ENCODE assay signal across 14 cellular contexts in genomic region chr5:116759860-116760644, GRCh38.
DNase-seq lines count a peak whose midpoint lies in the region; TF ChIP-seq lines count a peak whose summit lies in the region.
"Had no signal": no experiment of that assay in that cellular context is flagged by ENCODE, and none has a peak within 500 bp of the region (broad histone marks: within the 10 kb centered on the region; RNA-seq: fewer than 3 reads in every experiment).

No MANE protein-coding gene starts in this region.

- CTCF ChIA-PET in mammary epithelial cell (lab: Charles Lee; ENCODE audit: low non-redundant PET): no interaction called here
- CTCF ChIA-PET in activated CD4-positive, alpha-beta memory T cell treated with anti-CD3 and anti-CD28 coated beads for 36 hours (lab: Charles Lee): no interaction called here

- no peaks in the 10 kb centered on the region for H3K79me2 ChIP-seq in fibroblast of lung (ENCODE audit: control insufficient read depth, insufficient read depth, low read length)
- no peaks in the 10 kb centered on the region for H3K79me2 ChIP-seq in mammary epithelial cell (ENCODE audit: insufficient read depth, low read length)

- H3K36me3 ChIP-seq in H7 (replicated peaks; ENCODE audit: control insufficient read depth, insufficient read depth, low read length): no peaks in the 10 kb centered on the region
- H3K36me3 ChIP-seq in fibroblast of lung (ENCODE audit: control insufficient read depth, insufficient read depth, low read length): no peaks in the 10 kb centered on the region
- H3K36me3 ChIP-seq in mammary epithelial cell (ENCODE audit: insufficient read depth, low read length): no peaks in the 10 kb centered on the region
- H3K36me3 ChIP-seq: HAP-1, MG63 had no signal

- H3K27ac ChIP-seq in fibroblast of lung (ENCODE audit: insufficient read depth, low read length): no peak overlapping the region
- H3K27ac ChIP-seq in mammary epithelial cell (ENCODE audit: insufficient read depth, low read depth, low read length): no peak overlapping the region
- H3K27ac ChIP-seq: C4-2B had no signal

- BruUV-seq in mammary epithelial cell (replicated peaks; lab: Mats Ljungman, UMichigan): no TSS peak

- H3K4me1 ChIP-seq in fibroblast of lung (ENCODE audit: control insufficient read depth, extremely low read depth, insufficient read depth, low read length) (no peaks in the 10 kb centered on the region), mammary epithelial cell (ENCODE audit: insufficient read depth, low read length) (peaks cover 4% of the 10 kb centered on the region)
- H3K4me1 ChIP-seq: HAP-1 had no signal

- intact Hi-C loops in posterior vena cava (cut with DNase I) (no loop called here), mammary epithelial cell (cut with micrococcal nuclease) (no loop called here)
- intact Hi-C loops in activated CD4-positive, alpha-beta memory T cell treated with anti-CD3 and anti-CD28 coated beads for 36 hours (cut with micrococcal nuclease): loop anchor here (10.0 kb wide), 1 partner anchor 185 kb away; the partner anchor contains the start of gene SEMA6A

- dilution Hi-C loops in mammary epithelial cell (cut with HindIII; ENCODE audit: low sequenced_read_pairs): no loop called here

- H3K27me3 ChIP-seq in H7 (ENCODE audit: control insufficient read depth, insufficient read depth, low read length) (no peaks in the 10 kb centered on the region), fibroblast of lung (ENCODE audit: control insufficient read depth, insufficient read depth, low read length) (no peaks in the 10 kb centered on the region), mammary epithelial cell (ENCODE audit: insufficient read depth, low read length) (no peaks in the 10 kb centered on the region)
- H3K27me3 ChIP-seq: MG63 had no signal

- TF ChIP-seq CTCF in fibroblast of lung (conservative IDR thresholded peaks at IDR 0.05 in 1 of 2, IDR thresholded peaks at IDR 0.05 in 1 of 2; ENCODE audit: low read depth in 1 of 2, low read length in 2 of 2): no peak
- TF ChIP-seq CTCF in mammary epithelial cell (conservative IDR thresholded peaks at IDR 0.05 in 1 of 2, IDR thresholded peaks at IDR 0.05 in 1 of 2; ENCODE audit: extremely low read depth in 1 of 2, insufficient read depth in 1 of 2, low read depth in 1 of 2, low read length in 2 of 2): no peak

- H3K4me3 ChIP-seq in H7 (ENCODE audit: insufficient read depth, low read depth, low read length) (no peak overlapping the region), fibroblast of lung (replicated peaks in 1 of 4; ENCODE audit: control extremely low read depth in 1 of 4, insufficient read depth in 1 of 4, low read depth in 3 of 4, low read length in 4 of 4) (no peak overlapping the region), mammary epithelial cell (replicated peaks in 1 of 3; ENCODE audit: insufficient read depth in 1 of 3, low read depth in 2 of 3, low read length in 3 of 3) (no peak overlapping the region)
- H3K4me3 ChIP-seq: HAP-1, MG63 had no signal

- no peaks in the 10 kb centered on the region for H3K9me3 Mint-ChIP-seq in activated CD4-positive, alpha-beta memory T cell treated with anti-CD3 and anti-CD28 coated beads for 36 hours
- H3K9me3 Mint-ChIP-seq: central memory CD8-positive, alpha-beta T cell had no signal

- H3K9ac ChIP-seq in fibroblast of lung (ENCODE audit: insufficient read depth, low read length) (no peak overlapping the region), mammary epithelial cell (ENCODE audit: insufficient read depth, low read length) (no peak overlapping the region)

- in situ Hi-C loops in mammary epithelial cell (cut with MboI; ENCODE audit: low sequenced_read_pairs in 2 of 2): no loop called here

- H4K20me1 ChIP-seq in fibroblast of lung (ENCODE audit: control insufficient read depth, extremely low read depth, insufficient read depth, low read length): no peaks in the 10 kb centered on the region
- H4K20me1 ChIP-seq in mammary epithelial cell (ENCODE audit: insufficient read depth, low read length): no peaks in the 10 kb centered on the region

- H3K4me1 Mint-ChIP-seq in activated CD4-positive, alpha-beta memory T cell treated with anti-CD3 and anti-CD28 coated beads for 36 hours (ENCODE audit: low read depth): no peaks in the 10 kb centered on the region
- H3K4me1 Mint-ChIP-seq: central memory CD8-positive, alpha-beta T cell had no signal

- H2AFZ ChIP-seq in fibroblast of lung (ENCODE audit: low read length) (no peak overlapping the region), mammary epithelial cell (ENCODE audit: low read depth, low read length) (no peak overlapping the region)

- H3K9me3 ChIP-seq in fibroblast of lung (ENCODE audit: control insufficient read depth, insufficient read depth, low read depth, low read length) (no peaks in the 10 kb centered on the region), mammary epithelial cell (replicated peaks; ENCODE audit: insufficient read depth, low read length) (no peaks in the 10 kb centered on the region)
- H3K9me3 ChIP-seq: MG63 had no signal

- POLR2A ChIA-PET in activated CD4-positive, alpha-beta memory T cell treated with anti-CD3 and anti-CD28 coated beads for 36 hours (lab: Charles Lee): no interaction called here

- no peak overlapping the region for H3K4me3 Mint-ChIP-seq in activated CD4-positive, alpha-beta memory T cell treated with anti-CD3 and anti-CD28 coated beads for 36 hours
- H3K4me3 Mint-ChIP-seq: activated CD8-positive, alpha-beta T cell treated with anti-CD3 and anti-CD28 coated beads, Interleukin-2, amount 10 ng/mL, durations not matched to agents 7 days and 5 days; central memory CD8-positive, alpha-beta T cell had no signal

- WGBS in mammary epithelial cell (ENCODE audit: low coverage, missing lambda C conversion rate): 88% methylated on average over 8 of the region's 10 CpGs

- no peak overlapping the region for H3K27ac Mint-ChIP-seq in activated CD4-positive, alpha-beta memory T cell treated with anti-CD3 and anti-CD28 coated beads for 36 hours
- H3K27ac Mint-ChIP-seq: activated CD8-positive, alpha-beta T cell treated with anti-CD3 and anti-CD28 coated beads, Interleukin-2, amount 10 ng/mL, durations not matched to agents 7 days and 5 days had no signal

- peak; percentile 67 for DNase-seq in H7
- DNase-seq in NCI-H524 treated with DMSO at 0.1 percent for 48 hours (lab: John Stamatoyannopoulos, UW): peak; percentile 24
- peak; percentile 11 to 72 for DNase-seq in fibroblast of lung (ENCODE audit: low read depth in 2 of 2)
- DNase-seq in posterior vena cava (ENCODE audit: low spot score): peak; percentile 86
- DNase-seq in NCI-H1930 (lab: John Stamatoyannopoulos, UW): no peak
- DNase-seq in mammary epithelial cell: no peak
- DNase-seq in activated CD4-positive, alpha-beta memory T cell treated with anti-CD3 and anti-CD28 coated beads for 36 hours: no peak
- DNase-seq in AG08396 (ENCODE audit: low spot score): no peak
- DNase-seq: activated CD8-positive, alpha-beta T cell treated with anti-CD3 and anti-CD28 coated beads, Interleukin-2, amount 10 ng/mL, durations not matched to agents 7 days and 5 days; activated gamma-delta T cell treated with Interleukin-2 at 50 U/mL for 16 hours; MG63 had no signal

- no peaks in the 10 kb centered on the region for H3K27me3 Mint-ChIP-seq in activated CD4-positive, alpha-beta memory T cell treated with anti-CD3 and anti-CD28 coated beads for 36 hours
- H3K27me3 Mint-ChIP-seq: central memory CD8-positive, alpha-beta T cell had no signal

- H3K4me2 ChIP-seq in fibroblast of lung (ENCODE audit: extremely low read depth, insufficient read depth, low read length): no peak overlapping the region
- no peak overlapping the region for H3K4me2 ChIP-seq in mammary epithelial cell (ENCODE audit: insufficient read depth, low read depth, low read length)

- H3K36me3 Mint-ChIP-seq in activated CD4-positive, alpha-beta memory T cell treated with anti-CD3 and anti-CD28 coated beads for 36 hours: no peaks in the 10 kb centered on the region

Comparison
In these comparisons a context has a peak if more than half of its experiments do, and no peak if none do; other contexts are left out.
1. DNase-seq: peak in H7 (single experiment), NCI-H524 treated with DMSO at 0.1 percent for 48 hours (single experiment), fibroblast of lung (2 of 2) and posterior vena cava (single experiment); none in NCI-H1930 (0 of 2), mammary epithelial cell (single experiment), activated CD4-positive, alpha-beta memory T cell treated with anti-CD3 and anti-CD28 coated beads for 36 hours (single experiment) and AG08396 (single experiment).